ENCODE assay signal across 9 cellular contexts in the genomic region with DNA sequence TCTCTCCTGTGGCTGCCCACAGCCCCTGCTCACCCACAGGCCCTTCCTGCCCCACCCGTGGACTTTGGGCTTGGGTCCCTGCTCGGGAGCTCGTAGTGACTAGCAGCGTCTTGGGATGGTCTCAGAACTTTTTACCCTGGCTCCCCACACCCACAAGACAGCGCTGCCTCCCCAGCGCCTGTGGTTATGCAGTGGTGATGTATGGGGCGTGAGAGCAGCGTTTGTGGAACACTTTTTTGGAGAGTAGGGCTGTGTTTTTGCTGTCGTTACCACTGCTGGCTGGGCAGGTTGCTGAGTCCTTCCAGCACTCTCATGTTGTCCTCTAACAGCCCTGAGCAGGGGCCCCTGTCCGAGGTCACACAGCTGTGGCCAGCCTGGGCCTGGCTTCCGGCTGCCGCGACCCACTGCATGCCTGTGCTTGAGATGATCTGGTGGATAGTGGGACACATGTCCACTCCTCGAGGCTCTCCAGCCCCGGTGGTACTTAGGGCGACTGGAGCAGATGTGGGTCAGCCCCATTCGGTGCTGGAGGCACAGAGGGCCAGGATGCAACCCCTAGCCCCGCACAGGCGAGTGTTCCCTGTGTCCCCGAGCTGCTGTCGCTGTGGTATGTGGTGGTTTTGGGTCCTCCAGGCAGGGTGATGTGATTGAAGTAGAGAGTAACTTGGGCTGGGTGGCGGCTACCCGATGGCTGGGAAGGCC. TPM values are rescaled to one million over a fixed set of nuclear protein-coding genes. Genes with fewer than 3 reads are reported as not detected.
DNase-seq lines count a peak whose midpoint lies in the region; ATAC-seq, FAIRE-seq and TF ChIP-seq lines count a peak whose summit lies in the region.
"Had no signal": no experiment of that assay in that cellular context is flagged by ENCODE, and none has a peak within 500 bp of the region (broad histone marks: within the 10 kb centered on the region; RNA-seq: fewer than 3 reads in every experiment).

No MANE protein-coding gene starts in this region.

- H3K79me2 ChIP-seq in OCI-LY1 (ENCODE audit: insufficient read depth, low read length): no peaks in the 10 kb centered on the region

- TF ChIP-seq POLR2A in stomach (IDR thresholded peaks at IDR 0.05) (no peak), GM18505 (IDR thresholded peaks at IDR 0.05; ENCODE audit: borderline replicate concordance, extremely low read depth, insufficient read depth, insufficient read length) (no peak)

- TF ChIP-seq EP300 in stomach (IDR thresholded peaks at IDR 0.05): no peak

- no peak for FAIRE-seq in urothelium cell line (lab: Jason Lieb, UNC)

- H3K27ac ChIP-seq in OCI-LY1 (ENCODE audit: low read depth, low read length, poor library complexity, severe bottlenecking) (peak overlapping the region; percentile 47), lung (ENCODE audit: low read depth in 1 of 2, low read length in 1 of 2) (peak overlapping the region; percentile 0 to 37), stomach (peak overlapping the region in 4 of 5 donors; percentile 47 to 71 (median 56))

- no peaks in the 10 kb centered on the region for H3K9me3 Mint-ChIP-seq in activated T-helper 1 cell treated with anti-CD3 and anti-CD28 coated beads, Interleukin-12 subunit alpha, Interleukin-12 subunit beta, Interleukin-2, Interleukin-4 antibody, amounts not matched to agents 30 ng/mL and 10 ng/mL and 1 ng/mL, durations not matched to agents 14 hours and 24 hours and 36 hours

- no peaks in the 10 kb centered on the region for H3K9me2 ChIP-seq in OCI-LY1 (ENCODE audit: low read depth, low read length)

- no peak overlapping the region for H2AFZ ChIP-seq in OCI-LY1 (ENCODE audit: low read length)

- H3K4me1 ChIP-seq in OCI-LY1 (ENCODE audit: insufficient read depth, low read length, severe bottlenecking): peaks cover 24% of the 10 kb centered on the region
- peaks cover 18 to 22% of the 10 kb centered on the region in 2 donors for H3K4me1 ChIP-seq in lung (ENCODE audit: control insufficient read depth in 2 of 2, insufficient read depth in 2 of 2, low read length in 2 of 2)
- H3K4me1 ChIP-seq in stomach: peaks cover 52 to 74% (median 67%) of the 10 kb centered on the region in 4 donors

- H4K20me1 ChIP-seq in OCI-LY1 (ENCODE audit: insufficient read depth, low read length): no peaks in the 10 kb centered on the region

- 39 to 50% methylated on average over 23 of the region's 23 CpGs for WGBS in lung, 2 donors
- WGBS in stomach, 5 donors: 40 to 46% (median 43%) methylated on average over 20 to 23 of the region's 23 CpGs

- peak overlapping the region; percentile 69; the same call in 1 of the 2 replicates for H3K9ac ChIP-seq in OCI-LY1 (ENCODE audit: low read length)

- no peaks in the 10 kb centered on the region; the same call in 1 of the 2 replicates for H3K27me3 ChIP-seq in OCI-LY1 (ENCODE audit: insufficient read depth, low read length)
- no peaks in the 10 kb centered on the region for H3K27me3 ChIP-seq in lung (ENCODE audit: control insufficient read depth, insufficient read depth)
- no peaks in the 10 kb centered on the region for H3K27me3 ChIP-seq in stomach

- peak overlapping the region; percentile 77 for H3K4me2 ChIP-seq in OCI-LY1 (ENCODE audit: low read length)

- TF ChIP-seq CTCF in OCI-LY1 (IDR thresholded peaks at IDR 0.05; ENCODE audit: low read length) (no peak), lung (IDR thresholded peaks at IDR 0.05; ENCODE audit: control extremely low read depth, extremely low read depth) (no peak), stomach (IDR thresholded peaks at IDR 0.05) (no peak)

- peak; percentile 34 for DNase-seq in activated T-helper 1 cell treated with anti-CD3 and anti-CD28 coated beads, Interleukin-12 subunit alpha, Interleukin-12 subunit beta, Interleukin-2, Interleukin-4 antibody, amounts not matched to agents 30 ng/mL and 10 ng/mL and 1 ng/mL, durations not matched to agents 14 hours and 24 hours and 36 hours (ENCODE audit: low spot score)
- no peak for DNase-seq in lung (ENCODE audit: low spot score)
- no peak for DNase-seq in stomach
- DNase-seq in urothelium cell line (ENCODE audit: low spot score): no peak
- no peak for DNase-seq in iPS-NIHi7 (ENCODE audit: extremely low spot score)
- DNase-seq in occipital lobe (lab: John Stamatoyannopoulos, UW): no peak
- DNase-seq: hypothalamus had no signal

- H3K4me3 ChIP-seq in OCI-LY1 (ENCODE audit: low read depth, low read length, poor library complexity, severe bottlenecking) (peak overlapping the region; percentile 62), lung (no peak overlapping the region), stomach (peak overlapping the region in 3 of 4 donors; percentile 4 to 24 (median 14))

- H3K9me3 ChIP-seq in OCI-LY1 (ENCODE audit: low read length) (no peaks in the 10 kb centered on the region), lung (ENCODE audit: control insufficient read depth in 2 of 2, insufficient read depth in 1 of 2, low read length in 1 of 2) (no peaks in the 10 kb centered on the region), stomach (no peaks in the 10 kb centered on the region)

- H3K36me3 ChIP-seq in OCI-LY1 (ENCODE audit: insufficient read depth, low read length) (no peaks in the 10 kb centered on the region), lung (ENCODE audit: control insufficient read depth in 2 of 2, insufficient read depth in 2 of 2, low read length in 2 of 2) (no peaks in the 10 kb centered on the region), stomach (no peaks in the 10 kb centered on the region)

- H3K36me3 Mint-ChIP-seq in activated T-helper 1 cell treated with anti-CD3 and anti-CD28 coated beads, Interleukin-12 subunit alpha, Interleukin-12 subunit beta, Interleukin-2, Interleukin-4 antibody, amounts not matched to agents 30 ng/mL and 10 ng/mL and 1 ng/mL, durations not matched to agents 14 hours and 24 hours and 36 hours (ENCODE audit: low read depth): peaks cover 2% of the 10 kb centered on the region

- H3K4me3 Mint-ChIP-seq in activated T-helper 1 cell treated with anti-CD3 and anti-CD28 coated beads, Interleukin-12 subunit alpha, Interleukin-12 subunit beta, Interleukin-2, Interleukin-4 antibody, amounts not matched to agents 30 ng/mL and 10 ng/mL and 1 ng/mL, durations not matched to agents 14 hours and 24 hours and 36 hours: peak overlapping the region; percentile 85

- H3K27ac Mint-ChIP-seq in activated T-helper 1 cell treated with anti-CD3 and anti-CD28 coated beads, Interleukin-12 subunit alpha, Interleukin-12 subunit beta, Interleukin-2, Interleukin-4 antibody, amounts not matched to agents 30 ng/mL and 10 ng/mL and 1 ng/mL, durations not matched to agents 14 hours and 24 hours and 36 hours: peak overlapping the region; percentile 89

- H3K27me3 Mint-ChIP-seq in activated T-helper 1 cell treated with anti-CD3 and anti-CD28 coated beads, Interleukin-12 subunit alpha, Interleukin-12 subunit beta, Interleukin-2, Interleukin-4 antibody, amounts not matched to agents 30 ng/mL and 10 ng/mL and 1 ng/mL, durations not matched to agents 14 hours and 24 hours and 36 hours (ENCODE audit: insufficient read depth): no peaks in the 10 kb centered on the region

- intact Hi-C loops in activated T-helper 1 cell treated with anti-CD3 and anti-CD28 coated beads, Interleukin-12 subunit alpha, Interleukin-12 subunit beta, Interleukin-2, Interleukin-4 antibody, amounts not matched to agents 30 ng/mL and 10 ng/mL and 1 ng/mL, durations not matched to agents 14 hours and 24 hours and 36 hours (cut with micrococcal nuclease): loop anchor here (2.0 to 5.0 kb wide), 2 partner anchors 50 to 124 kb away; partner anchors contain the start of gene CERK
- intact Hi-C loops in stomach (cut with DNase I; ENCODE audit: low total_unique reads): no loop called here

- H3K4me1 Mint-ChIP-seq in activated T-helper 1 cell treated with anti-CD3 and anti-CD28 coated beads, Interleukin-12 subunit alpha, Interleukin-12 subunit beta, Interleukin-2, Interleukin-4 antibody, amounts not matched to agents 30 ng/mL and 10 ng/mL and 1 ng/mL, durations not matched to agents 14 hours and 24 hours and 36 hours (ENCODE audit: low read depth): peaks cover 38% of the 10 kb centered on the region

- ATAC-seq in lung (ENCODE audit: insufficient read depth, low FRiP score) (no peak), GM18505 (IDR thresholded peaks at IDR 0.05; ENCODE audit: unreplicated experiment) (no peak)

- no peaks in the 10 kb centered on the region for H3F3A ChIP-seq in OCI-LY1 (ENCODE audit: insufficient read depth, low read length)

RNA-seq across cellular contexts. Expression of gene GRAMD4, which starts 7.1 kb away (rescaled TPM):
- total RNA-seq in activated T-helper 1 cell treated with anti-CD3 and anti-CD28 coated beads, Interleukin-12 subunit alpha, Interleukin-12 subunit beta, Interleukin-2, Interleukin-4 antibody, amounts not matched to agents 30 ng/mL and 10 ng/mL and 1 ng/mL, durations not matched to agents 14 hours and 24 hours and 36 hours: 87.1 and 90.6 TPM in 2 replicates
- total RNA-seq in lung (10 to 100 TPM; 18.0 to 67.7 TPM), stomach (100 to 1,000 TPM in 1 of 5 donors, 10 to 100 TPM in 4; 20.5 to 452 (median 30.9) TPM), occipital lobe (55.8 TPM)
- polyA plus RNA-seq in lung (10 to 100 TPM; 16.3 to 24.4 TPM), stomach (10 to 100 TPM in 2 of 3 donors, 1 to 10 TPM in 1; 7.4 to 14.3 (median 13.7) TPM)
